In the genomic region with DNA sequence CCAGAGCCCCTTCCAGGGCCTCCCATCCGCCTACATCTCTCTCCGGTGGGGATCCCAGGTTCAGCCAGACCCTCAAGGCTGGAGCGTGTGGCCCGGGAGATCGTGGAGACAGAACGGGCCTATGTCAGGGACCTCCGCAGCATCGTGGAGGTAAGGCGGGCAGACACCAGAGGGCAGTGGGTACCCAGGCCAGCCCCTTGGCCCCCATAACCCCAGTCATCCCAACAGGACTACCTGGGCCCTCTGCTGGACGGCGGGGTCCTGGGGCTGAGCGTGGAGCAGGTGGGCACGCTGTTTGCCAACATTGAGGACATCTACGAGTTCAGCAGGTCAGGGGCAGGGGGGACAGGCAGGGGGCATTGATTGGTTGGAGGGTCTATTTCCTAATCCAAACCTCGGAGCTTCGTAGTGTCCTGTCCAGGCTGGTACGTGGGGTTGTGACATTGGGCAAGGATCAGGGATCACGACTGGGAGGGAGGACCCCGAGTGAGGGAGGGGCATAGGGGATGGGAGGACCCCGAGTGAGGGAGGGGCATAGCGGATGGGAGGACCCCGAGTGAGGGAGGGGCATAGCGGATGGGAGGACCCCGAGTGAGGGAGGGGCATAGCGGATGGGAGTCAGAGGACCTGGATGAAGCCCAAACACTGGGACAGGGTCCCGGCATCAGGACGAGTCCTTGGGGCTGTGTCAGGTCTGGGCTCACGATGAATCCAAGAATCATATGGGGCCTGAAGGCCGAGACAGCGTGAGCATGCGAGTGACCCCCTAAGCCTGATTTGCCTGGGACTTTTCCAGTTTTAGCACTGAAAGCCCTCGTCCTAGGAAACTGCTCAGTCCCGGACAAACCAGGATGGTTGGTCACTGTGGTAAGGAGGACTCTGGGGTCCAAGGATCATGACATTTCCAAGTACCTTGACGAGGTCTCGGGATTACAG, we compare ENCODE assay signal across 13 cellular contexts. TPM values are rescaled to one million over a fixed set of nuclear protein-coding genes. Genes with fewer than 3 reads are reported as not detected.
DNase-seq lines count a peak whose midpoint lies in the region; ATAC-seq and TF ChIP-seq lines count a peak whose summit lies in the region.
"Had no signal": no experiment of that assay in that cellular context is flagged by ENCODE, and none has a peak within 500 bp of the region (broad histone marks: within the 10 kb centered on the region; RNA-seq: fewer than 3 reads in every experiment).

No MANE protein-coding gene starts in this region.

- peak overlapping the region; percentile 62 for H3K4me3 Mint-ChIP-seq in CD4-positive, alpha-beta T cell
- no peak overlapping the region for H3K4me3 Mint-ChIP-seq in CD14-positive monocyte

- in situ Hi-C loops in Panc1 (cut with HindIII; ENCODE audit: low pct_unique_long_range_greater_than_20kb, low sequenced_read_pairs) = no loop called here

- peaks cover 42% of the 10 kb centered on the region for H3K4me1 ChIP-seq in Panc1 (ENCODE audit: control insufficient read depth, insufficient read depth, low read length)

- no peak for DNase-seq in CD4-positive, alpha-beta T cell
- DNase-seq in Panc1 (ENCODE audit: low read depth, low spot score) = no peak
- DNase-seq in foreskin fibroblast = no peak
- peak; percentile 84 for DNase-seq in posterior vena cava (ENCODE audit: low spot score)
- DNase-seq in inferior parietal cortex (ENCODE audit: extremely low spot score) = no peak
- DNase-seq in CD14-positive monocyte (ENCODE audit: low spot score) = no peak
- DNase-seq: activated CD4-positive, alpha-beta T cell treated with anti-CD3 and anti-CD28 coated beads for 4 hours; DMS79 treated with DMSO at 0.1 percent for 48 hours; MV-4-11; testis had no signal

- CTCF ChIA-PET in CD4-positive, alpha-beta T cell (lab: Charles Lee) = no interaction called here
- CTCF ChIA-PET in Panc1 (lab: Charles Lee) = interaction anchor here (0.8 to 6.8 kb wide), 12 partner anchors 11 to 126 kb away, joined by 3 to 147 read pairs (median 10); partner anchors contain the start of gene RPS16

- peak overlapping the region; percentile 98 for H3K27ac Mint-ChIP-seq in CD4-positive, alpha-beta T cell
- peak overlapping the region in 1 of 7 donors; percentile 38 for H3K27ac Mint-ChIP-seq in CD14-positive monocyte

- no peak for ATAC-seq in CD4-positive, alpha-beta T cell (ENCODE audit: poor library complexity)
- ATAC-seq in Panc1 (no peak), HG03442 (IDR thresholded peaks at IDR 0.05; ENCODE audit: unreplicated experiment) (no peak), HG02623 (IDR thresholded peaks at IDR 0.05; ENCODE audit: unreplicated experiment) (no peak)

- H3K9me3 Mint-ChIP-seq in CD4-positive, alpha-beta T cell = no peaks in the 10 kb centered on the region
- H3K9me3 Mint-ChIP-seq in CD14-positive monocyte = peaks cover 0 to 6% (median 3%) of the 10 kb centered on the region in 7 donors

- peaks cover 41% of the 10 kb centered on the region for H3K36me3 ChIP-seq in Panc1 (ENCODE audit: control insufficient read depth, insufficient read depth, low read length)

- H3K27me3 Mint-ChIP-seq in CD4-positive, alpha-beta T cell = peaks cover 5% of the 10 kb centered on the region
- peaks cover 2 to 18% (median 5%) of the 10 kb centered on the region in 3 donors for H3K27me3 Mint-ChIP-seq in CD14-positive monocyte (ENCODE audit: low read depth in 3 of 3)

- POLR2A ChIA-PET in CD4-positive, alpha-beta T cell (lab: Charles Lee) = interaction anchor here (1.1 to 2.9 kb wide), 6 partner anchors 8 to 24 kb away, joined by 3 to 16 read pairs (median 8); partner anchors contain the start of genes MED29, PAF1 and RPS16
- POLR2A ChIA-PET in Panc1 (lab: Charles Lee) = interaction anchor here (0.6 to 8.9 kb wide), 20 partner anchors 7 to 785 kb away, joined by 3 to 230 read pairs (median 10); partner anchors contain the start of genes MED29, PAF1, RPS16 and SUPT5H

- H3K9me3 ChIP-seq in CD4-positive, alpha-beta T cell (ENCODE audit: control insufficient read depth, low read length) = no peaks in the 10 kb centered on the region
- H3K9me3 ChIP-seq in Panc1 (ENCODE audit: control insufficient read depth, insufficient read depth, low read depth, low read length) = no peaks in the 10 kb centered on the region
- H3K9me3 ChIP-seq: testis had no signal

- peaks cover 55% of the 10 kb centered on the region for H3K36me3 Mint-ChIP-seq in CD4-positive, alpha-beta T cell (ENCODE audit: low read depth)
- peaks cover 31 to 46% of the 10 kb centered on the region in 2 donors for H3K36me3 Mint-ChIP-seq in CD14-positive monocyte

- H3K27ac ChIP-seq in CD4-positive, alpha-beta T cell (ENCODE audit: low read depth, low read length) = no peak overlapping the region
- H3K27ac ChIP-seq in Panc1 (ENCODE audit: low read length) = peak overlapping the region; percentile 92
- H3K27ac ChIP-seq: PC-9 had no signal

- TSS peak; percentile 44 for BruUV-seq in Panc1 (replicated peaks; lab: Mats Ljungman, UMichigan)

- no peak for TF ChIP-seq CTCF in CD4-positive, alpha-beta T cell (IDR thresholded peaks at IDR 0.05)
- no peak for TF ChIP-seq CTCF in Panc1 (IDR thresholded peaks at IDR 0.05)
- TF ChIP-seq CTCF in foreskin fibroblast (IDR thresholded peaks at IDR 0.05; ENCODE audit: low read depth, low read length) = no peak
- TF ChIP-seq CTCF in CD14-positive monocyte (IDR thresholded peaks at IDR 0.05) = no peak

- peaks cover 32% of the 10 kb centered on the region for H3K4me1 Mint-ChIP-seq in CD4-positive, alpha-beta T cell (ENCODE audit: low read depth)
- peaks cover 27% of the 10 kb centered on the region for H3K4me1 Mint-ChIP-seq in CD14-positive monocyte

- intact Hi-C loops in CD4-positive, alpha-beta T cell (cut with DNase I, micrococcal nuclease) = loop anchor here in 1 of 2 experiments (10.0 kb wide), 1 partner anchor 291 kb away; the partner anchor contains the start of gene PAK4
- intact Hi-C loops in Panc1 (cut with micrococcal nuclease; ENCODE audit: unreplicated experiment) (loop anchor here (10.0 kb wide), 1 partner anchor 441 kb away; the partner anchor contains the start of gene FBXO17), posterior vena cava (cut with DNase I) (no loop called here), CD14-positive monocyte (cut with micrococcal nuclease) (no loop called here)

- H3K27me3 ChIP-seq in CD4-positive, alpha-beta T cell (ENCODE audit: control insufficient read depth, insufficient read depth, low read length) = no peaks in the 10 kb centered on the region
- no peaks in the 10 kb centered on the region for H3K27me3 ChIP-seq in Panc1 (ENCODE audit: control insufficient read depth, insufficient read depth, low read length)
- H3K27me3 ChIP-seq: testis had no signal

- H3K4me3 ChIP-seq in Panc1 (ENCODE audit: low read depth in 2 of 2, low read length in 2 of 2) (peak overlapping the region; percentile 42 to 55), foreskin fibroblast (ENCODE audit: low read depth in 1 of 2, low read length in 2 of 2) (peak overlapping the region; percentile 81 to 91)

RNA-seq across cellular contexts. Expression of gene PLEKHG2, which starts 2.9 kb away (rescaled TPM):
- total RNA-seq in CD4-positive, alpha-beta T cell = 10 to 100 TPM; 80.6 to 81.4 TPM
- 1,988 TPM for total RNA-seq in Panc1 (2021; ENCODE audit: unreplicated experiment)
- 2,032 TPM for polyA plus RNA-seq in Panc1 (2012; ENCODE audit: insufficient read length)
- total RNA-seq in posterior vena cava = 10 to 100 TPM; 38.1 to 48.6 TPM
- 1 to 10 TPM in 1 of 2 donors, under 1 TPM in 1; 0.73 to 1.2 TPM for polyA plus RNA-seq in CD14-positive monocyte

RNA-seq across cellular contexts. Expression of gene ZFP36, which starts 8.7 kb away (rescaled TPM):
- total RNA-seq in CD4-positive, alpha-beta T cell = 1,000 to 10,000 TPM; 1,278 to 1,362 TPM
- total RNA-seq in Panc1 (2021; ENCODE audit: unreplicated experiment) (414 TPM), posterior vena cava (100 to 1,000 TPM; 258 to 509 TPM)
- 369 TPM for polyA plus RNA-seq in Panc1 (2012; ENCODE audit: insufficient read length)
- 100 to 1,000 TPM; 473 to 632 TPM for polyA plus RNA-seq in CD14-positive monocyte

RNA-seq across cellular contexts. Expression of gene RPS16, which starts 20.4 kb away (rescaled TPM):
- 1,000 to 10,000 TPM; 4,625 to 4,839 TPM for total RNA-seq in CD4-positive, alpha-beta T cell
- total RNA-seq in Panc1 (2021; ENCODE audit: unreplicated experiment) (27,832 TPM), posterior vena cava (1,000 to 10,000 TPM; 1,159 to 1,295 TPM)
- polyA plus RNA-seq in Panc1 (2012; ENCODE audit: insufficient read length) = 38,578 TPM
- 1,000 to 10,000 TPM in 1 of 2 donors, 100 to 1,000 TPM in 1; 689 to 1,038 TPM for polyA plus RNA-seq in CD14-positive monocyte

RNA-seq across cellular contexts. Expression of gene MED29, which starts 24.2 kb away (rescaled TPM):
- 10 to 100 TPM; 45.0 to 46.1 TPM for total RNA-seq in CD4-positive, alpha-beta T cell
- 739 TPM for total RNA-seq in Panc1 (2021; ENCODE audit: unreplicated experiment)
- 764 TPM for polyA plus RNA-seq in Panc1 (2012; ENCODE audit: insufficient read length)
- 10 to 100 TPM; 32.7 to 33.3 TPM for total RNA-seq in posterior vena cava
- polyA plus RNA-seq in CD14-positive monocyte = 10 to 100 TPM; 37.0 to 38.2 TPM

RNA-seq across cellular contexts. Expression of gene PAF1, which starts 24.5 kb away (rescaled TPM):
- 100 to 1,000 TPM in 1 of 2 experiments, 10 to 100 TPM in 1; 99.6 to 101 TPM for total RNA-seq in CD4-positive, alpha-beta T cell
- total RNA-seq in Panc1 (2021; ENCODE audit: unreplicated experiment) = 901 TPM
- polyA plus RNA-seq in Panc1 (2012; ENCODE audit: insufficient read length) = 1,335 TPM
- total RNA-seq in posterior vena cava = 10 to 100 TPM; 26.0 to 28.5 TPM
- 10 to 100 TPM; 22.7 to 25.2 TPM for polyA plus RNA-seq in CD14-positive monocyte

Comparison
In these comparisons a context has a peak if more than half of its experiments do, and no peak if none do; other contexts are left out.
1. RNA of gene PLEKHG2, which starts 2.9 kb away (total RNA-seq): 1,988 TPM in Panc1 (single experiment); 80.6 to 81.4 TPM in CD4-positive, alpha-beta T cell and 38.1 to 48.6 TPM in posterior vena cava; every median in the first group is over 10 times any median in the second.